In genomic region chr11:44621140-44621681, GRCh38 we compare ENCODE assay signal across 8 cellular contexts. TPM values are rescaled to one million over a fixed set of nuclear protein-coding genes. Genes with fewer than 3 reads are reported as not detected.
DNase-seq lines count a peak whose midpoint lies in the region; ATAC-seq, FAIRE-seq and TF ChIP-seq lines count a peak whose summit lies in the region.

No MANE protein-coding gene starts in this region.

- no peaks in the 10 kb centered on the region for H3K4me1 ChIP-seq in foreskin keratinocyte

- TF ChIP-seq CTCF in foreskin keratinocyte (conservative IDR thresholded peaks at IDR 0.05) (peak; percentile 93), neural crest cell (conservative IDR thresholded peaks at IDR 0.05) (peak; percentile 99)

- DNase-seq in EH (ENCODE audit: low read depth), result peak; percentile 60
- DNase-seq in HUDEP-2 (lab: John Stamatoyannopoulos, UW; ENCODE audit: unreplicated experiment in 76 of 76), result peak in 58 of 76 experiments; percentile 6 to 79 (median 52)
- peak; percentile 48 for DNase-seq in activated effector memory CD4-positive, alpha-beta T cell treated with Interleukin-2 at 50 U/mL for 16 hours
- DNase-seq in foreskin keratinocyte, result no peak
- peak; percentile 90 for DNase-seq in neural crest cell (ENCODE audit: low read depth, low spot score)
- DNase-seq in urothelium cell line (ENCODE audit: low spot score), result peak; percentile 83

- no peak overlapping the region for H3K4me3 Mint-ChIP-seq in neural crest cell

- ATAC-seq in foreskin keratinocyte (peak; percentile 71), GM21447 (IDR thresholded peaks at IDR 0.05; ENCODE audit: unreplicated experiment) (no peak)

- peaks cover 28% of the 10 kb centered on the region for H3K4me1 Mint-ChIP-seq in neural crest cell

- H3K27ac Mint-ChIP-seq in neural crest cell (ENCODE audit: unreplicated experiment), result peak overlapping the region; percentile 57

- H3K27me3 ChIP-seq in foreskin keratinocyte, result no peaks in the 10 kb centered on the region

- peak; percentile 32 for FAIRE-seq in urothelium cell line (lab: Jason Lieb, UNC)

- no peaks in the 10 kb centered on the region for H3K9me3 Mint-ChIP-seq in neural crest cell

- H3K27me3 Mint-ChIP-seq in neural crest cell (ENCODE audit: low read depth), result no peaks in the 10 kb centered on the region

- H3K36me3 Mint-ChIP-seq in neural crest cell (ENCODE audit: low read depth), result no peaks in the 10 kb centered on the region

- H3K27ac ChIP-seq in foreskin keratinocyte, result no peak overlapping the region

TF ChIP-seq in PFSK-1, 5 proteins besides CTCF, POLR2A, EP300 and RAD21:
- TF ChIP-seq FOXP2 (optimal IDR thresholded peaks at IDR 0.05; ENCODE audit: borderline replicate concordance, extremely low read depth, extremely low read length, insufficient read depth) (peak; percentile 36), TAF1 (IDR thresholded peaks at IDR 0.05; ENCODE audit: borderline replicate concordance, insufficient read depth, low read length) (no peak), POLR2AphosphoS5 (IDR thresholded peaks at IDR 0.05; ENCODE audit: low read depth, low read length) (no peak), REST (IDR thresholded peaks at IDR 0.05; ENCODE audit: insufficient read depth in 1 of 2, low read depth in 2 of 2, low read length in 2 of 2) (no peak)

RNA-seq across cellular contexts. Expression of gene CD82, which starts 55.7 kb away (rescaled TPM):
- polyA plus RNA-seq in PFSK-1 (2012; ENCODE audit: insufficient read length, low read depth), result 1.7 TPM
- total RNA-seq in foreskin keratinocyte (91.8 and 97.5 TPM in 2 replicates), neural crest cell (10.3 and 14.1 TPM in 2 replicates)
- polyA plus RNA-seq in foreskin keratinocyte, result 207 and 211 TPM in 2 replicates

Comparison
In these comparisons a context has a peak if more than half of its experiments do, and no peak if none do; other contexts are left out.
1. DNase-seq: peak in EH (single experiment), HUDEP-2 (58 of 76), activated effector memory CD4-positive, alpha-beta T cell treated with Interleukin-2 at 50 U/mL for 16 hours (single experiment), neural crest cell (single experiment) and urothelium cell line (single experiment); none in foreskin keratinocyte (0 of 2).